ENCODE assay signal across 9 cellular contexts in genomic region chr6:128600397-128600951, GRCh38.
DNase-seq lines count a peak whose midpoint lies in the region; ATAC-seq and TF ChIP-seq lines count a peak whose summit lies in the region.
"Had no signal": no experiment of that assay in that cellular context is flagged by ENCODE, and none has a peak within 500 bp of the region (broad histone marks: within the 10 kb centered on the region; RNA-seq: fewer than 3 reads in every experiment).

No MANE protein-coding gene starts in this region.

- no peaks in the 10 kb centered on the region for H3K9me3 Mint-ChIP-seq in CD8-positive, alpha-beta memory T cell

- H3K36me3 ChIP-seq in CD8-positive, alpha-beta memory T cell (ENCODE audit: insufficient read depth, low read length): no peaks in the 10 kb centered on the region

- no peaks in the 10 kb centered on the region for H3K27me3 ChIP-seq in CD8-positive, alpha-beta memory T cell (ENCODE audit: insufficient read depth, low read length, poor library complexity, severe bottlenecking)

- CTCF ChIA-PET in CD8-positive, alpha-beta memory T cell (lab: Charles Lee): no interaction called here

- H3K27me3 Mint-ChIP-seq in CD8-positive, alpha-beta memory T cell: peaks cover 0 to 2% of the 10 kb centered on the region in 2 donors

- POLR2A ChIA-PET in CD8-positive, alpha-beta memory T cell (lab: Charles Lee): no interaction called here

- H3K4me3 Mint-ChIP-seq in CD8-positive, alpha-beta memory T cell: no peak overlapping the region

- DNase-seq in NCI-H524 (lab: John Stamatoyannopoulos, UW) (peak; percentile 49 to 80), foreskin fibroblast (peak; percentile 93 to 96), dedifferentiated amniotic fluid mesenchymal stem cell (ENCODE audit: extremely low spot score) (no peak), iPS-NIHi11 (ENCODE audit: low spot score) (no peak)
- DNase-seq in CD8-positive, alpha-beta memory T cell: no peak
- no peak for DNase-seq in stimulated activated CD4-positive, alpha-beta T cell treated with anti-CD3 and anti-CD28 coated beads, Interleukin-4, amount 100 ng/mL, for 1 hour

- H3K36me3 Mint-ChIP-seq in CD8-positive, alpha-beta memory T cell: no peaks in the 10 kb centered on the region

- H3K4me3 ChIP-seq in foreskin fibroblast (ENCODE audit: low read depth in 1 of 2, low read length in 2 of 2): no peak overlapping the region
- no peak overlapping the region for H3K4me3 ChIP-seq in CD8-positive, alpha-beta memory T cell (ENCODE audit: low read length)

- no peaks in the 10 kb centered on the region for H3K4me1 ChIP-seq in CD8-positive, alpha-beta memory T cell (ENCODE audit: insufficient read depth, low read length)

- H3K4me1 Mint-ChIP-seq in CD8-positive, alpha-beta memory T cell: no peaks in the 10 kb centered on the region

- H3K9me3 ChIP-seq in CD8-positive, alpha-beta memory T cell (ENCODE audit: low read length): no peaks in the 10 kb centered on the region

- peak; percentile 62 for ATAC-seq in GM18858 (IDR thresholded peaks at IDR 0.05; ENCODE audit: unreplicated experiment)
- peak; percentile 56 for ATAC-seq in HG02798 (IDR thresholded peaks at IDR 0.05; ENCODE audit: poor library complexity, unreplicated experiment)

- no peak for TF ChIP-seq CTCF in foreskin fibroblast (IDR thresholded peaks at IDR 0.05; ENCODE audit: low read depth, low read length)

- no peak overlapping the region for H3K27ac Mint-ChIP-seq in CD8-positive, alpha-beta memory T cell

- H3K27ac ChIP-seq in CD8-positive, alpha-beta memory T cell (ENCODE audit: low read depth, low read length): no peak overlapping the region
- H3K27ac ChIP-seq: VCaP had no signal

Comparison
In these comparisons a context has a peak if more than half of its experiments do, and no peak if none do; other contexts are left out.
1. DNase-seq: peak in NCI-H524 (2 of 2) and foreskin fibroblast (2 of 2); none in CD8-positive, alpha-beta memory T cell (0 of 5), stimulated activated CD4-positive, alpha-beta T cell treated with anti-CD3 and anti-CD28 coated beads, Interleukin-4, amount 100 ng/mL, for 1 hour (single experiment), dedifferentiated amniotic fluid mesenchymal stem cell (single experiment) and iPS-NIHi11 (single experiment).